In the genomic region with DNA sequence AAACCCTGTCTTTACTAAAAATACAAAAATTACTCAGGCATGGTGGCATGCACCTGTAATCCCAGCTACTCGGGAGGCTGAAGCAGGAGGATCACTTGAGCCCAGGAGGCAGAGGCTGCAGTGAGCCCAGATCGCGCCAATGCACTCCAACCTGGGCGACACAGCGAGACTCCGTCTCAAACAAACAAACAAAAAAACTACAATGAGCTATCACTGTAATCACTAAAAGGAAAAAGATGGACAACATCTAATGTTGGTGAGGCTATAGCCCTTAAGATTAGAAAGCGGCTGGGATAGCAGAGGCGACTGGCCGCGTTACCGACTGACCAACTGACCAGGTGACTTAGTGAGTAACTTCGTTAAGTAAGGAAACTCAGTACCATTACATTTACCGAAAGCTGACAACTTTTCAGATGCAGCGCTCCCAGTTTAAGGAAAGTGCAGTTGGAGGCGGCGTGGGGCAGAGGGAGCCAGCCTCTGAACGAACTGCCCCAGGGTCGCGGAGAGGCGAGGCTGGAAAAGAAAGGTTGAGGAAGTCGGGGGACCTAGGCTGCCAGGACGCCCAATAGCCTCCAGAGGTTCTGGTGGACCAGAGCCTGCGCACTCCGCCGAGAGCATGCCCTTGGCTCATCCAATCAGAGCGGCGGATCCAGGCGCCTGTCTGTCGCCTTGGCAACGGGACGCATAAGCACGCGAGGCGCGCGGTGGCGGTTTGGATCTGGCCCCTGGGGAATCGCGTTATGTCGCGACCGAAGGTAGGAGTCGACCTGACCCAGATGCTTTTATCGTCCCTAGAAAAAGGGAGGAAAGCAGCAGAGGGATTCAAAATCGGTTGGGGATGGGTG, we compare ENCODE assay signal across 8 cellular contexts. TPM values are rescaled to one million over a fixed set of nuclear protein-coding genes. Genes with fewer than 3 reads are reported as not detected.
DNase-seq lines count a peak whose midpoint lies in the region; ATAC-seq, FAIRE-seq and TF ChIP-seq lines count a peak whose summit lies in the region.

No MANE protein-coding gene starts in this region.

- FAIRE-seq in keratinocyte (lab: Jason Lieb, UNC), result no peak

- H3K9ac ChIP-seq in keratinocyte (ENCODE audit: control insufficient read depth, extremely low read depth, insufficient read depth, low read length), result peak overlapping the region; percentile 51

- dilution Hi-C loops in keratinocyte (cut with MboI; ENCODE audit: extremely low pct_ligation_motif_present, low sequenced_read_pairs), result no loop called here

- peak overlapping the region; percentile 74 for H3K4me3 ChIP-seq in AG04449 (ENCODE audit: low read depth, low read length)
- peak overlapping the region; percentile 57 to 82 (median 75) for H3K4me3 ChIP-seq in keratinocyte (ENCODE audit: control insufficient read depth in 2 of 3, extremely low read depth in 1 of 3, insufficient read depth in 2 of 3, low read depth in 1 of 3, low read length in 3 of 3)

- H3K79me2 ChIP-seq in keratinocyte (ENCODE audit: control insufficient read depth, insufficient read depth, low read length), result no peaks in the 10 kb centered on the region

- no peaks in the 10 kb centered on the region for H3K9me1 ChIP-seq in keratinocyte (ENCODE audit: control insufficient read depth, extremely low read depth, insufficient read depth, low read length)

- CTCF ChIA-PET in AG04449 (lab: Yijun Ruan, JAX), result interaction anchor here (0.7 to 3.2 kb wide), 8 partner anchors 14 to 152 kb away, joined by 3 to 13 read pairs (median 3); partner anchors contain the start of gene PDRG1

- H4K20me1 ChIP-seq in keratinocyte (ENCODE audit: control insufficient read depth, extremely low read depth, insufficient read depth, low read length), result no peaks in the 10 kb centered on the region

- no peaks in the 10 kb centered on the region for H3K27me3 ChIP-seq in keratinocyte (ENCODE audit: control insufficient read depth, extremely low read depth, insufficient read depth, low read length)

- H3K9me3 ChIP-seq in keratinocyte (ENCODE audit: control insufficient read depth, low read depth, low read length), result no peaks in the 10 kb centered on the region

- DNase-seq in AG04449 (ENCODE audit: low read depth, low spot score) (peak; percentile 37), NCI-H226 (peak; percentile 97), cerebellar nuclear complex (lab: John Stamatoyannopoulos, UW) (peak; percentile 1 to 41), keratinocyte (ENCODE audit: low read depth, low spot score) (peak; percentile 50)
- DNase-seq in stimulated activated CD4-positive, alpha-beta T cell treated with anti-CD3 and anti-CD28 coated beads, Interleukin-12 subunit alpha, Interleukin-12 subunit beta, amount 100 ng/mL, for 4 hours, result peak; percentile 72

- TF ChIP-seq CTCF in AG04449 (IDR thresholded peaks at IDR 0.05; ENCODE audit: insufficient read depth, low read length, missing control alignments) (no peak), keratinocyte (optimal IDR thresholded peaks at IDR 0.05 in 1 of 3, IDR thresholded peaks at IDR 0.05 in 1 of 3, conservative IDR thresholded peaks at IDR 0.05 in 1 of 3; ENCODE audit: extremely low read depth in 1 of 3, insufficient read depth in 2 of 3, low read length in 3 of 3) (peak in 1 of 3 experiments; percentile 9)

- peak; percentile 85 for ATAC-seq in GM18909 (IDR thresholded peaks at IDR 0.05; ENCODE audit: poor library complexity, unreplicated experiment)
- ATAC-seq in HG03175 (IDR thresholded peaks at IDR 0.05; ENCODE audit: unreplicated experiment), result peak; percentile 86
- peak; percentile 88 to 94 for ATAC-seq in activated CD4-positive, CD25-positive, alpha-beta regulatory T cell treated with anti-CD3 and anti-CD28 coated beads, Interleukin-2, amount 50 U/mL, for 24 hours

- POLR2A ChIA-PET in AG04449 (lab: Yijun Ruan, JAX), result interaction anchor here (1.7 kb wide), 1 partner anchor 73 kb away, joined by 4 read pairs; the partner anchor contains the start of gene PDRG1

- H3K27ac ChIP-seq in keratinocyte (ENCODE audit: control insufficient read depth, insufficient read depth, low read length), result peak overlapping the region; percentile 39

- H2AFZ ChIP-seq in keratinocyte (ENCODE audit: control insufficient read depth, low read length), result peak overlapping the region; percentile 98

- no peaks in the 10 kb centered on the region for H3K36me3 ChIP-seq in keratinocyte (ENCODE audit: control insufficient read depth in 2 of 2, extremely low read depth in 1 of 2, insufficient read depth in 2 of 2, low read length in 2 of 2)

- peak overlapping the region; percentile 81 for H3K4me2 ChIP-seq in keratinocyte (ENCODE audit: control insufficient read depth, extremely low read depth, insufficient read depth, low read depth, low read length)

- peaks cover 4% of the 10 kb centered on the region for H3K4me1 ChIP-seq in keratinocyte (ENCODE audit: control insufficient read depth, extremely low read depth, insufficient read depth, low read length)

RNA-seq across cellular contexts. Expression of gene TTLL9, which starts 8.9 kb away (rescaled TPM):
- polyA plus RNA-seq in keratinocyte, result 0.10 to 0.13 TPM in 2 of 3 replicates, not detected in the other
- polyA plus RNA-seq in keratinocyte (2011; ENCODE audit: low read depth), result not detected
- 0.05 and 0.09 TPM in 2 replicates for polyA plus RNA-seq in keratinocyte (2011; cell fraction: cytosol; rRNA removed)
- 0.31 and 0.32 TPM in 2 replicates for polyA plus RNA-seq in keratinocyte (2011; cell fraction: nucleus; rRNA removed)
- polyA plus RNA-seq in keratinocyte (2012; ENCODE audit: low replicate concordance), result 0.05 and 0.08 TPM in 2 replicates
- not detected in 3 replicates for polyA minus RNA-seq in keratinocyte
- not detected for polyA minus RNA-seq in keratinocyte (2011; cell fraction: cytosol; rRNA and poly(A)+ RNA removed)
- polyA minus RNA-seq in keratinocyte (2011; cell fraction: nucleus; rRNA and poly(A)+ RNA removed), result not detected in 2 replicates

RNA-seq across cellular contexts. Expression of gene DUSP15, which starts 9.0 kb away (rescaled TPM):
- polyA plus RNA-seq in keratinocyte, result not detected in 3 replicates
- not detected for polyA plus RNA-seq in keratinocyte (2011; ENCODE audit: low read depth)
- polyA plus RNA-seq in keratinocyte (2011; cell fraction: cytosol; rRNA removed), result not detected in 2 replicates
- polyA plus RNA-seq in keratinocyte (2011; cell fraction: nucleus; rRNA removed), result not detected in 2 replicates
- polyA plus RNA-seq in keratinocyte (2012; ENCODE audit: low replicate concordance), result 0.21 TPM in 1 of 2 replicates, not detected in the other
- polyA minus RNA-seq in keratinocyte, result not detected in 3 replicates
- not detected for polyA minus RNA-seq in keratinocyte (2011; cell fraction: cytosol; rRNA and poly(A)+ RNA removed)
- polyA minus RNA-seq in keratinocyte (2011; cell fraction: nucleus; rRNA and poly(A)+ RNA removed), result not detected in 2 replicates

RNA-seq across cellular contexts. Expression of gene FOXS1, which starts 34.0 kb away (rescaled TPM):
- polyA plus RNA-seq in keratinocyte, result not detected in 3 replicates
- not detected for polyA plus RNA-seq in keratinocyte (2011; ENCODE audit: low read depth)
- not detected in 2 replicates for polyA plus RNA-seq in keratinocyte (2011; cell fraction: cytosol; rRNA removed)
- not detected in 2 replicates for polyA plus RNA-seq in keratinocyte (2011; cell fraction: nucleus; rRNA removed)
- polyA plus RNA-seq in keratinocyte (2012; ENCODE audit: low replicate concordance), result not detected in 2 replicates
- polyA minus RNA-seq in keratinocyte, result not detected in 3 replicates
- not detected for polyA minus RNA-seq in keratinocyte (2011; cell fraction: cytosol; rRNA and poly(A)+ RNA removed)
- not detected in 2 replicates for polyA minus RNA-seq in keratinocyte (2011; cell fraction: nucleus; rRNA and poly(A)+ RNA removed)

Comparison
In these comparisons a context has a peak if more than half of its experiments do, and no peak if none do; other contexts are left out.
1. Peak in every context shown above with its lines: DNase-seq, ATAC-seq, H3K4me3 ChIP-seq and H3K27ac ChIP-seq.
2. DNase-seq: peak in every context shown above with its lines; median percentile 97 in NCI-H226; 72 in stimulated activated CD4-positive, alpha-beta T cell treated with anti-CD3 and anti-CD28 coated beads, Interleukin-12 subunit alpha, Interleukin-12 subunit beta, amount 100 ng/mL, for 4 hours; 50 in keratinocyte; 37 in AG04449; 21 in cerebellar nuclear complex.